9 cellular contexts compared by ENCODE assay signal in genomic region chr2:20429528-20429927, GRCh38. TPM values are rescaled to one million over a fixed set of nuclear protein-coding genes. Genes with fewer than 3 reads are reported as not detected.
A peak's percentile ranks its signal among the peaks of the same experiment; 100 is the strongest.
DNase-seq lines count a peak whose midpoint lies in the region; ATAC-seq and TF ChIP-seq lines count a peak whose summit lies in the region.
"Had no signal": no experiment of that assay in that cellular context is flagged by ENCODE, and none has a peak within 500 bp of the region (broad histone marks: within the 10 kb centered on the region; RNA-seq: fewer than 3 reads in every experiment).

No MANE protein-coding gene starts in this region.

- H3K4me1 ChIP-seq in tibial nerve (peaks cover 0 to 33% (median 10%) of the 10 kb centered on the region in 4 donors), colonic mucosa (peaks cover 3% of the 10 kb centered on the region)
- peaks cover 9% of the 10 kb centered on the region for H3K4me1 ChIP-seq in CD8-positive, alpha-beta memory T cell (ENCODE audit: insufficient read depth, low read length)

- H3K27me3 ChIP-seq in tibial nerve (no peaks in the 10 kb centered on the region), colonic mucosa (no peaks in the 10 kb centered on the region)
- H3K27me3 ChIP-seq in CD8-positive, alpha-beta memory T cell (ENCODE audit: insufficient read depth, low read length, poor library complexity, severe bottlenecking) = no peaks in the 10 kb centered on the region

- WGBS in tibial nerve, 2 donors = 33 to 55% methylated on average over 1 of the region's 1 CpG

- H3K9me3 ChIP-seq in tibial nerve = no peaks in the 10 kb centered on the region
- H3K9me3 ChIP-seq in colonic mucosa = no peaks in the 10 kb centered on the region
- no peaks in the 10 kb centered on the region for H3K9me3 ChIP-seq in CD8-positive, alpha-beta memory T cell (ENCODE audit: low read length)

- intact Hi-C loops in colonic mucosa (cut with DNase I) = no loop called here

- peak in 1 of 2 donors; percentile 58 for TF ChIP-seq EP300 in tibial nerve (IDR thresholded peaks at IDR 0.05)

- DNase-seq in NCI-H82 (lab: John Stamatoyannopoulos, UW) (peak; percentile 16), NCI-H82 treated with DMSO at 0.1 percent for 48 hours (lab: John Stamatoyannopoulos, UW; ENCODE audit: unreplicated experiment) (no peak), tibial nerve (ENCODE audit: low spot score in 2 of 2) (peak; percentile 15 to 33), colonic mucosa (no peak)
- DNase-seq in CD8-positive, alpha-beta memory T cell = no peak
- DNase-seq: activated CD4-positive, alpha-beta T cell treated with anti-CD3 and anti-CD28 coated beads for 36 hours had no signal

- H3K27ac ChIP-seq in tibial nerve (peak overlapping the region in 3 of 4 donors; percentile 46 to 66 (median 53)), colonic mucosa (no peak overlapping the region)
- no peak overlapping the region for H3K27ac ChIP-seq in CD8-positive, alpha-beta memory T cell (ENCODE audit: low read depth, low read length)

- H3K36me3 Mint-ChIP-seq in CD8-positive, alpha-beta memory T cell = no peaks in the 10 kb centered on the region

- POLR2A ChIA-PET in CD8-positive, alpha-beta memory T cell (lab: Charles Lee) = no interaction called here

- no peak overlapping the region for H3K4me3 Mint-ChIP-seq in CD8-positive, alpha-beta memory T cell
- H3K4me3 Mint-ChIP-seq: activated CD4-positive, alpha-beta T cell treated with anti-CD3 and anti-CD28 coated beads for 36 hours had no signal

- ATAC-seq in HG03196 (IDR thresholded peaks at IDR 0.05; ENCODE audit: unreplicated experiment) (peak; percentile 57), esophagus mucosa (peak; percentile 79), HG03571 (IDR thresholded peaks at IDR 0.05; ENCODE audit: unreplicated experiment) (no peak)
- ATAC-seq: activated CD4-positive, alpha-beta T cell treated with anti-CD3 and anti-CD28 coated beads for 36 hours had no signal

- H3K4me1 Mint-ChIP-seq in CD8-positive, alpha-beta memory T cell = peaks cover 13 to 17% (median 13%) of the 10 kb centered on the region in 3 donors

- H3K4me3 ChIP-seq in tibial nerve (no peak overlapping the region), colonic mucosa (no peak overlapping the region)
- no peak overlapping the region for H3K4me3 ChIP-seq in CD8-positive, alpha-beta memory T cell (ENCODE audit: low read length)

- CTCF ChIA-PET in CD8-positive, alpha-beta memory T cell (lab: Charles Lee) = no interaction called here

- H3K36me3 ChIP-seq in tibial nerve (no peaks in the 10 kb centered on the region), colonic mucosa (no peaks in the 10 kb centered on the region)
- no peaks in the 10 kb centered on the region for H3K36me3 ChIP-seq in CD8-positive, alpha-beta memory T cell (ENCODE audit: insufficient read depth, low read length)

- no peaks in the 10 kb centered on the region for H3K9me3 Mint-ChIP-seq in CD8-positive, alpha-beta memory T cell

- H3K9ac ChIP-seq in colonic mucosa (ENCODE audit: low read depth in 2 of 2, low read length in 2 of 2) = no peak overlapping the region

- no peak for TF ChIP-seq CTCF in tibial nerve (IDR thresholded peaks at IDR 0.05)
- no peak for TF ChIP-seq CTCF in colonic mucosa (IDR thresholded peaks at IDR 0.05)

- H3K27ac Mint-ChIP-seq in CD8-positive, alpha-beta memory T cell = peak overlapping the region in 1 of 8 donors; percentile 58
- H3K27ac Mint-ChIP-seq: activated CD4-positive, alpha-beta T cell treated with anti-CD3 and anti-CD28 coated beads for 36 hours had no signal

- peak in 1 of 2 donors; percentile 31 for TF ChIP-seq POLR2A in tibial nerve (IDR thresholded peaks at IDR 0.05)

- H3K27me3 Mint-ChIP-seq in CD8-positive, alpha-beta memory T cell = peaks cover 3 to 6% of the 10 kb centered on the region in 2 donors

RNA-seq across cellular contexts. Expression of gene RHOB, which starts 17.3 kb away (rescaled TPM):
- total RNA-seq in esophagus mucosa = 32.0 TPM
- 1,000 to 10,000 TPM; 1,356 to 1,875 (median 1,699) TPM for total RNA-seq in tibial nerve
- total RNA-seq in colonic mucosa = 100 to 1,000 TPM in 1 of 2 donors, 10 to 100 TPM in 1; 77.5 to 165 TPM
- total RNA-seq in CD8-positive, alpha-beta memory T cell = 10 to 100 TPM; 27.4 TPM
- 3.4 TPM for polyA plus RNA-seq in CD8-positive, alpha-beta memory T cell

Comparison
In these comparisons a context has a peak if more than half of its experiments do, and no peak if none do; other contexts are left out.
1. DNase-seq: peak in NCI-H82 (single experiment) and tibial nerve (2 of 2); none in NCI-H82 treated with DMSO at 0.1 percent for 48 hours (single experiment), colonic mucosa (single experiment) and CD8-positive, alpha-beta memory T cell (0 of 5).
2. H3K27ac ChIP-seq: peak in tibial nerve (3 of 4); none in colonic mucosa (single experiment) and CD8-positive, alpha-beta memory T cell (single experiment).
3. RNA of gene RHOB, which starts 17.3 kb away (total RNA-seq): 1,356 to 1,875 TPM in tibial nerve; 77.5 to 165 TPM in colonic mucosa, 32.0 TPM in esophagus mucosa (single experiment) and 27.4 TPM in CD8-positive, alpha-beta memory T cell; every median in the first group is over 4 times any median in the second.